Comparison of ENCODE assay signal across 10 cellular contexts in genomic region chr20:45368221-45368980, GRCh38. TPM values are rescaled to one million over a fixed set of nuclear protein-coding genes. Genes with fewer than 3 reads are reported as not detected.
DNase-seq lines count a peak whose midpoint lies in the region; ATAC-seq lines count a peak whose summit lies in the region.
"Had no signal": no experiment of that assay in that cellular context is flagged by ENCODE, and none has a peak within 500 bp of the region (broad histone marks: within the 10 kb centered on the region; RNA-seq: fewer than 3 reads in every experiment).

No MANE protein-coding gene starts in this region.

- no peak overlapping the region for H4K91ac ChIP-seq in trophoblast cell (ENCODE audit: low read depth, low read length)

- H3K4me3 Mint-ChIP-seq in T-helper 1 cell treated with Interleukin-12 subunit alpha and Interleukin-12 subunit beta and Interleukin-4 antibody, amounts not matched to agents 30 μg/mL and 1 μg/mL, for 36 hours: peak overlapping the region; percentile 25

- no peak overlapping the region for H2BK12ac ChIP-seq in trophoblast cell (ENCODE audit: low read length)

- H3K14ac ChIP-seq in trophoblast cell (ENCODE audit: low read length): no peak overlapping the region

- peaks cover 5 to 7% of the 10 kb centered on the region in 2 experiments for H3K4me1 ChIP-seq in trophoblast cell (ENCODE audit: control insufficient read depth in 1 of 2, insufficient read depth in 2 of 2, low read length in 2 of 2)

- no peak overlapping the region for H2BK5ac ChIP-seq in trophoblast cell (ENCODE audit: low read depth, low read length, poor library complexity)

- no peak overlapping the region for H3K4me3 ChIP-seq in trophoblast cell (ENCODE audit: low read depth, low read length)
- H3K4me3 ChIP-seq: A549, SJSA1 had no signal

- no peaks in the 10 kb centered on the region for H3K9me3 ChIP-seq in trophoblast cell (ENCODE audit: insufficient read depth, low read depth, low read length)
- H3K9me3 ChIP-seq: A549, SJSA1 had no signal

- no peaks in the 10 kb centered on the region for H3K79me1 ChIP-seq in trophoblast cell (ENCODE audit: low read length)

- no peak overlapping the region for H3K18ac ChIP-seq in trophoblast cell (ENCODE audit: low read length)

- H2AFZ ChIP-seq in trophoblast cell (ENCODE audit: insufficient read depth, low read length, poor library complexity): no peak overlapping the region

- H3K9ac ChIP-seq in trophoblast cell (ENCODE audit: low read length): no peak overlapping the region

- H3K4me1 Mint-ChIP-seq in T-helper 1 cell treated with Interleukin-12 subunit alpha and Interleukin-12 subunit beta and Interleukin-4 antibody, amounts not matched to agents 30 μg/mL and 1 μg/mL, for 36 hours (ENCODE audit: low read depth): peaks cover 45% of the 10 kb centered on the region

- H3K4ac ChIP-seq in trophoblast cell (ENCODE audit: low read depth, low read length): no peak overlapping the region

- peaks cover 16 to 32% of the 10 kb centered on the region in 2 experiments for H3K36me3 ChIP-seq in trophoblast cell (ENCODE audit: control insufficient read depth in 1 of 2, insufficient read depth in 2 of 2, low read length in 2 of 2)

- H4K8ac ChIP-seq in trophoblast cell (ENCODE audit: low read depth, low read length): no peak overlapping the region

- DNase-seq in activated CD8-positive, alpha-beta memory T cell treated with anti-CD3 and anti-CD28 coated beads for 24 hours: peak; percentile 57
- no peak for DNase-seq in activated CD8-positive, alpha-beta memory T cell treated with anti-CD3 and anti-CD28 coated beads, Interleukin-2, amount 50 U/mL, for 4 hours
- peak in 1 of 2 donors; percentile 24 for DNase-seq in trophoblast cell
- no peak for DNase-seq in 8988T
- DNase-seq in caudate nucleus (lab: John Stamatoyannopoulos, UW): no peak
- no peak for DNase-seq in NCI-H345 treated with DMSO at 0.1 percent for 48 hours (lab: John Stamatoyannopoulos, UW; ENCODE audit: unreplicated experiment)

- H3K27ac Mint-ChIP-seq in T-helper 1 cell treated with Interleukin-12 subunit alpha and Interleukin-12 subunit beta and Interleukin-4 antibody, amounts not matched to agents 30 μg/mL and 1 μg/mL, for 36 hours: peak overlapping the region; percentile 18

- no CpG with 5 or more reads among the region's 6 CpGs for WGBS in trophoblast cell (ENCODE audit: extremely low coverage, insufficient coverage, insufficient read length)

- H4K12ac ChIP-seq in trophoblast cell (ENCODE audit: low read depth, low read length): no peak overlapping the region

- H2AK5ac ChIP-seq in trophoblast cell (ENCODE audit: low read length): no peak overlapping the region

- no peaks in the 10 kb centered on the region for H3K9me3 Mint-ChIP-seq in T-helper 1 cell treated with Interleukin-12 subunit alpha and Interleukin-12 subunit beta and Interleukin-4 antibody, amounts not matched to agents 30 μg/mL and 1 μg/mL, for 36 hours

- H3K27me3 Mint-ChIP-seq in T-helper 1 cell treated with Interleukin-12 subunit alpha and Interleukin-12 subunit beta and Interleukin-4 antibody, amounts not matched to agents 30 μg/mL and 1 μg/mL, for 36 hours (ENCODE audit: low read depth): no peaks in the 10 kb centered on the region

- peak overlapping the region; percentile 21 for H3K23ac ChIP-seq in trophoblast cell (ENCODE audit: low read length)

- peak; percentile 88 for ATAC-seq in HG03095 (IDR thresholded peaks at IDR 0.05; ENCODE audit: unreplicated experiment)
- ATAC-seq: A549 had no signal

- H2BK120ac ChIP-seq in trophoblast cell (ENCODE audit: insufficient read depth, low read length, poor library complexity): no peak overlapping the region

- H3K27ac ChIP-seq in trophoblast cell (ENCODE audit: low read depth, low read length): no peak overlapping the region
- no peak overlapping the region for H3K27ac ChIP-seq in caudate nucleus (ENCODE audit: low read depth, low read length)
- H3K27ac ChIP-seq: A549, SJSA1 had no signal

- H3K79me2 ChIP-seq in trophoblast cell (ENCODE audit: control insufficient read depth, insufficient read depth, low read length, poor library complexity): peaks cover 6% of the 10 kb centered on the region

- H3K27me3 ChIP-seq in trophoblast cell (ENCODE audit: insufficient read depth, low read length): no peaks in the 10 kb centered on the region
- H3K27me3 ChIP-seq: SJSA1 had no signal

- peaks cover 41% of the 10 kb centered on the region for H3K36me3 Mint-ChIP-seq in T-helper 1 cell treated with Interleukin-12 subunit alpha and Interleukin-12 subunit beta and Interleukin-4 antibody, amounts not matched to agents 30 μg/mL and 1 μg/mL, for 36 hours (ENCODE audit: low read depth)

- H3K4me2 ChIP-seq in trophoblast cell (ENCODE audit: low read length): no peak overlapping the region
- H3K4me2 ChIP-seq: A549 had no signal

RNA-seq across cellular contexts. Expression of gene SYS1, which starts 5.4 kb away (rescaled TPM):
- 14.7 and 15.0 TPM in 2 replicates for polyA plus RNA-seq in trophoblast cell (2013)

RNA-seq across cellular contexts. Expression of gene TP53TG5, which starts 9.7 kb away (rescaled TPM):
- not detected in 2 replicates for polyA plus RNA-seq in trophoblast cell (2013)
- polyA plus RNA-seq: A549 had no signal

RNA-seq across cellular contexts. Expression of gene SDC4, which starts 20.2 kb away (rescaled TPM):
- 89.9 and 90.3 TPM in 2 replicates for polyA plus RNA-seq in trophoblast cell (2013)

RNA-seq across cellular contexts. Expression of gene DBNDD2, which starts 39.7 kb away (rescaled TPM):
- polyA plus RNA-seq in trophoblast cell (2013): 10.9 and 13.1 TPM in 2 replicates

RNA-seq across cellular contexts. Expression of gene PIGT, which starts 47.5 kb away (rescaled TPM):
- 72.1 and 75.4 TPM in 2 replicates for polyA plus RNA-seq in trophoblast cell (2013)
